Comparison of ENCODE assay signal across 31 cellular contexts in the genomic region with DNA sequence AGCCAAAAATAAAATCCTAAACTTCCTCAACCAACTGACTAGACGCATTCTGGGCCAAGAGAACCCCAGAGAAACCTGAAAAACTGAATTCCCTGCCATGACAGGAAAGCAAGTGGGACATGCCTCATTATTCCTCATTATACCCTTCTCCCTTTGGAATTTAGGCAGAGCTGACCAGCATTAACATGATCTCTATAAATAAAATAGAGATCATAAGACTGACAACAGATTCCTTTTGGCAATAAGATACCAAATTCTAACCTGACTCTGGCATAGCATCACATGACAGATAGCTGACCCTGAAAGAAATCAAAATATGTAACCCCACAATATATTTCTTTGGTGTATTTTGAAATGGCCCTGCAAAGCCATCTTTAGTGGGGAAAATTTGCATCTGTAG.
"Had no signal": no experiment of that assay in that cellular context is flagged by ENCODE, and none has a peak within 500 bp of the region (broad histone marks: within the 10 kb centered on the region; RNA-seq: fewer than 3 reads in every experiment).

No MANE protein-coding gene starts in this region.

- H3K27ac ChIP-seq: adrenal gland, body of pancreas, cardiac muscle cell, VCaP had no signal

- H3K4me1 ChIP-seq: adrenal gland, body of pancreas had no signal

- ATAC-seq: activated CD8-positive, alpha-beta T cell treated with anti-CD3 and anti-CD28 coated beads for 36 hours; activated naive CD4-positive, alpha-beta T cell treated with anti-CD3 and anti-CD28 coated beads, Interleukin-2, amount 50 U/mL, for 72 hours; activated T-cell treated with anti-CD3 and anti-CD28 coated beads, Interleukin-2, amount 50 U/mL, for 4 hours; activated T-cell treated with anti-CD3 and anti-CD28 coated beads, Interleukin-2, amount 50 U/mL, for 72 hours; activated T-helper 17 cell treated with anti-CD3 and anti-CD28 coated beads, Interleukin-2, amount 50 U/mL, for 72 hours; body of pancreas had no signal

- H3K27me3 ChIP-seq: adrenal gland, body of pancreas, cardiac muscle cell had no signal

- H3K9me3 ChIP-seq: adrenal gland, body of pancreas had no signal

- DNase-seq: activated B cell treated with CpG ODN at 0.5 μM for 24 hours; activated CD4-positive, alpha-beta memory T cell treated with anti-CD3 and anti-CD28 coated beads for 36 hours; activated CD4-positive, alpha-beta T cell treated with anti-CD3 and anti-CD28 coated beads for 4 hours; activated CD4-positive, alpha-beta T cell treated with anti-CD3 and anti-CD28 coated beads, Interleukin-2, amount 10 ng/mL, durations not matched to agents 24 days and 14 days; activated CD4-positive, alpha-beta T cell treated with anti-CD3 and anti-CD28 coated beads, Interleukin-2, amount 50 U/mL, for 1 hour; activated CD4-positive, alpha-beta T cell treated with anti-CD3 and anti-CD28 coated beads, Interleukin-2, amount 50 U/mL, for 4 hours; activated CD4-positive, CD25-positive, alpha-beta regulatory T cell treated with anti-CD3 and anti-CD28 coated beads, Interleukin-2, amount 50 U/mL, for 72 hours; activated CD8-positive, alpha-beta memory T cell treated with anti-CD3 and anti-CD28 coated beads, Interleukin-2, amount 50 U/mL, for 4 hours; activated CD8-positive, alpha-beta T cell treated with anti-CD3 and anti-CD28 coated beads for 36 hours; activated effector memory CD4-positive, alpha-beta T cell treated with anti-CD3 and anti-CD28 coated beads, Interleukin-2, amount 50 U/mL, for 16 hours; activated gamma-delta T cell treated with Interleukin-2 at 50 U/mL for 16 hours; activated naive CD4-positive, alpha-beta T cell treated with anti-CD3 and anti-CD28 coated beads for 36 hours; activated naive CD4-positive, alpha-beta T cell treated with anti-CD3 and anti-CD28 coated beads, Interleukin-2, amount 50 U/mL, for 16 hours; activated naive CD8-positive, alpha-beta T cell treated with anti-CD3 and anti-CD28 coated beads for 36 hours; activated T-cell treated with anti-CD3 and anti-CD28 coated beads for 4 hours; activated T-cell treated with anti-CD3 and anti-CD28 coated beads, Interleukin-2, amount 50 U/mL, for 1 hour; activated T-cell treated with anti-CD3 and anti-CD28 coated beads, Interleukin-2, amount 50 U/mL, for 4 hours; activated T-cell treated with anti-CD3 and anti-CD28 coated beads, Interleukin-2, amount 50 U/mL, for 72 hours; adrenal gland; amniotic stem cell; aorta; body of pancreas; caudate nucleus; cerebellar nuclear complex; T-helper 1 cell; T-helper 2 cell; T-helper 9 cell had no signal

- H3K36me3 ChIP-seq: adrenal gland, cardiac muscle cell had no signal

- H3K4me3 ChIP-seq: adrenal gland, body of pancreas, cardiac muscle cell had no signal
